15 cellular contexts compared by ENCODE assay signal in the genomic region with DNA sequence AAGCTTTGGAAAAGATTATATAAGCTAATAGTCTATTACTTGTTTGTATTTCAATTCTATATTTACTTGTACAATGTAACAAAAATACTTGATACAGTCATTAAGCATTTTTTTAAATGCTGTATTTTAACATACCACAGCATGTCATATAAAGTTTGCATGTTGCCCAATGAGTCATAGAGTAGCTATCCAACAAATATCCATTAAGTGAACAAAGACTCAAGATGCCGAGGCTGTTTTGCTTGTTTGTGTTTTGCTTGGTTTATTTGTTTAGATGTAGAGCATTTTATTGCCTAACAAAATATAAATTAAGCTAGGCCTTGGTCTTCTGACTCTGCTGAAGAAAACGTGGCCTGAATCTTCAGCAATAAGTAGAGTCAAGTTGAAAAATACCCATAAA.
DNase-seq lines count a peak whose midpoint lies in the region; ATAC-seq lines count a peak whose summit lies in the region.
"Had no signal": no experiment of that assay in that cellular context is flagged by ENCODE, and none has a peak within 500 bp of the region (broad histone marks: within the 10 kb centered on the region; RNA-seq: fewer than 3 reads in every experiment).

No MANE protein-coding gene starts in this region.

- no peak overlapping the region for H4K91ac ChIP-seq in mesenchymal stem cell (ENCODE audit: low read length)

- peak; percentile 20 for DNase-seq in H4 (ENCODE audit: low spot score)
- DNase-seq in M059J (ENCODE audit: low read depth): peak; percentile 18
- DNase-seq in astrocyte of the hippocampus (ENCODE audit: low read depth, low spot score): peak; percentile 14
- peak; percentile 47 for DNase-seq in mesenchymal stem cell
- no peak for DNase-seq in activated T-cell treated with anti-CD3 and anti-CD28 coated beads, Interleukin-2, amount 50 U/mL, for 4 hours
- DNase-seq in SW480 (ENCODE audit: low spot score): no peak
- DNase-seq: Caco-2; CD4-positive, CD25-positive, alpha-beta regulatory T cell; KBM-7; NCI-H1048; NCI-H2081 treated with DMSO at 0.1 percent for 48 hours; NCI-H526; SJCRH30 had no signal

- no peaks in the 10 kb centered on the region for H3K36me3 Mint-ChIP-seq in activated T-cell treated with anti-CD3 and anti-CD28 coated beads, Interleukin-2, amount 50 U/mL, for 4 hours (ENCODE audit: insufficient read depth)
- H3K36me3 Mint-ChIP-seq: CD4-positive, CD25-positive, alpha-beta regulatory T cell had no signal

- no peak overlapping the region for H2BK15ac ChIP-seq in mesenchymal stem cell (ENCODE audit: low read depth, poor library complexity, severe bottlenecking)

- no peaks in the 10 kb centered on the region for H3K36me3 ChIP-seq in mesenchymal stem cell (ENCODE audit: control insufficient read depth in 1 of 2, insufficient read depth in 2 of 2, low read depth in 1 of 2, low read length in 2 of 2)
- H3K36me3 ChIP-seq: SJCRH30 had no signal

- H3K4me2 ChIP-seq in mesenchymal stem cell (ENCODE audit: low read length, poor library complexity, severe bottlenecking): no peak overlapping the region

- no peak for ATAC-seq in GM21390 (IDR thresholded peaks at IDR 0.05; ENCODE audit: unreplicated experiment)
- ATAC-seq in activated T-cell treated with anti-CD3 and anti-CD28 coated beads, Interleukin-2, amount 50 U/mL, for 4 hours: no peak

- no peak overlapping the region for H3K27ac ChIP-seq in mesenchymal stem cell (ENCODE audit: low read length, poor library complexity, severe bottlenecking)
- H3K27ac ChIP-seq: SJCRH30 had no signal

- H2BK12ac ChIP-seq in mesenchymal stem cell (ENCODE audit: low read length in 2 of 2): no peak overlapping the region

- no peak overlapping the region for H4K8ac ChIP-seq in mesenchymal stem cell (ENCODE audit: low read length)

- H3K4me1 ChIP-seq in mesenchymal stem cell (ENCODE audit: control insufficient read depth, insufficient read depth, low read depth, low read length): no peaks in the 10 kb centered on the region
- H3K4me1 ChIP-seq: Caco-2, SJCRH30 had no signal

- H3K4me3 ChIP-seq in mesenchymal stem cell (ENCODE audit: insufficient read depth in 1 of 2, low read depth in 1 of 2, low read length in 2 of 2): no peak overlapping the region
- H3K4me3 ChIP-seq: SJCRH30 had no signal

- no peak overlapping the region for H2BK120ac ChIP-seq in mesenchymal stem cell (ENCODE audit: low read depth, low read length)

- WGBS in mesenchymal stem cell: no CpG with 5 or more reads among the region's 2 CpGs

- no peaks in the 10 kb centered on the region for H3K79me1 ChIP-seq in mesenchymal stem cell (replicated peaks; ENCODE audit: low read length, poor library complexity, severe bottlenecking)

- H3K4ac ChIP-seq in mesenchymal stem cell (ENCODE audit: low read depth in 1 of 2, low read length in 2 of 2): no peak overlapping the region

- H3K4me1 Mint-ChIP-seq in activated T-cell treated with anti-CD3 and anti-CD28 coated beads, Interleukin-2, amount 50 U/mL, for 4 hours (ENCODE audit: low read depth): no peaks in the 10 kb centered on the region
- H3K4me1 Mint-ChIP-seq: B cell; CD4-positive, CD25-positive, alpha-beta regulatory T cell had no signal

- no peak overlapping the region for H2AK5ac ChIP-seq in mesenchymal stem cell (ENCODE audit: low read length, severe bottlenecking)

- no peaks in the 10 kb centered on the region for H3K27me3 ChIP-seq in mesenchymal stem cell (ENCODE audit: control insufficient read depth in 1 of 2, insufficient read depth in 1 of 2, low read length in 2 of 2)
- H3K27me3 ChIP-seq: SJCRH30 had no signal

- H3K18ac ChIP-seq in mesenchymal stem cell (ENCODE audit: low read depth in 1 of 2, low read length in 2 of 2): no peak overlapping the region

- no peaks in the 10 kb centered on the region for H3K27me3 Mint-ChIP-seq in activated T-cell treated with anti-CD3 and anti-CD28 coated beads, Interleukin-2, amount 50 U/mL, for 4 hours (ENCODE audit: low read depth)
- H3K27me3 Mint-ChIP-seq: B cell; CD4-positive, CD25-positive, alpha-beta regulatory T cell had no signal

- peaks cover 4% of the 10 kb centered on the region for H3K9me3 ChIP-seq in mesenchymal stem cell (ENCODE audit: control insufficient read depth, low read length)
- H3K9me3 ChIP-seq: Caco-2, SJCRH30 had no signal

- no peak overlapping the region for H3K9ac ChIP-seq in mesenchymal stem cell (ENCODE audit: low read length)

- no peak overlapping the region for H3K23ac ChIP-seq in mesenchymal stem cell (ENCODE audit: low read length in 2 of 2)

- H3K4me3 Mint-ChIP-seq in activated T-cell treated with anti-CD3 and anti-CD28 coated beads, Interleukin-2, amount 50 U/mL, for 4 hours: no peak overlapping the region
- H3K4me3 Mint-ChIP-seq: B cell; CD4-positive, CD25-positive, alpha-beta regulatory T cell had no signal

- H3K9me3 Mint-ChIP-seq in activated T-cell treated with anti-CD3 and anti-CD28 coated beads, Interleukin-2, amount 50 U/mL, for 4 hours: peaks cover under 1% of the 10 kb centered on the region

- H3K14ac ChIP-seq in mesenchymal stem cell (ENCODE audit: low read length in 2 of 2): no peak overlapping the region

- no peak overlapping the region for H2BK5ac ChIP-seq in mesenchymal stem cell (ENCODE audit: low read depth, low read length, poor library complexity, severe bottlenecking)

- H2AFZ ChIP-seq in mesenchymal stem cell (ENCODE audit: low read depth, low read length): no peak overlapping the region

Comparison
In these comparisons a context has a peak if more than half of its experiments do, and no peak if none do; other contexts are left out.
1. DNase-seq: peak in H4 (single experiment), M059J (single experiment), astrocyte of the hippocampus (single experiment) and mesenchymal stem cell (single experiment); none in activated T-cell treated with anti-CD3 and anti-CD28 coated beads, Interleukin-2, amount 50 U/mL, for 4 hours (single experiment) and SW480 (single experiment).